Comparison of ENCODE assay signal across 1 cellular context in the genomic region with DNA sequence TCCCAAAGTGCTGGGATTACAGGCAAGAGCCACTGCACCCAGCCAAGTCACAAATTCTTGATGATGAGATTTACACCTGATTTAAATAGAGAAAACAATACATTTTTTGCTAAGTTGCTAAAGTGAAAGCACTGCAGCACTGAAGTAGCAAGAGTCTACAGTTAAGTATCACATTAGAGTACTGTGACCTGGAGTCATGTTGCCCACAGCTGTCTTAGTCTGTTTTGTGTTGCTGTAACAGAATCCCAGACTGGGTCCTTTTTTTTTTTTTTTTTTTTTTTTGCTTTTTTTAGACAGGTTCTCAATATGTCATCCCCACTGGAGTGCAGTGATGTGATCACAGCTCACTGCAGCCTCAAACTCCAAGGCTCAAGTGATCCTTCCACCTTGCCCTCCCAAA.
TF ChIP-seq lines count a peak whose summit lies in the region.

No MANE protein-coding gene starts in this region.

TF ChIP-seq in SK-N-SH treated with all-trans-retinoic acid at 6 μM for 48 hours, 23 proteins besides CTCF, POLR2A, EP300 and RAD21 (continued from another document):
- TF ChIP-seq, protein P1, sequence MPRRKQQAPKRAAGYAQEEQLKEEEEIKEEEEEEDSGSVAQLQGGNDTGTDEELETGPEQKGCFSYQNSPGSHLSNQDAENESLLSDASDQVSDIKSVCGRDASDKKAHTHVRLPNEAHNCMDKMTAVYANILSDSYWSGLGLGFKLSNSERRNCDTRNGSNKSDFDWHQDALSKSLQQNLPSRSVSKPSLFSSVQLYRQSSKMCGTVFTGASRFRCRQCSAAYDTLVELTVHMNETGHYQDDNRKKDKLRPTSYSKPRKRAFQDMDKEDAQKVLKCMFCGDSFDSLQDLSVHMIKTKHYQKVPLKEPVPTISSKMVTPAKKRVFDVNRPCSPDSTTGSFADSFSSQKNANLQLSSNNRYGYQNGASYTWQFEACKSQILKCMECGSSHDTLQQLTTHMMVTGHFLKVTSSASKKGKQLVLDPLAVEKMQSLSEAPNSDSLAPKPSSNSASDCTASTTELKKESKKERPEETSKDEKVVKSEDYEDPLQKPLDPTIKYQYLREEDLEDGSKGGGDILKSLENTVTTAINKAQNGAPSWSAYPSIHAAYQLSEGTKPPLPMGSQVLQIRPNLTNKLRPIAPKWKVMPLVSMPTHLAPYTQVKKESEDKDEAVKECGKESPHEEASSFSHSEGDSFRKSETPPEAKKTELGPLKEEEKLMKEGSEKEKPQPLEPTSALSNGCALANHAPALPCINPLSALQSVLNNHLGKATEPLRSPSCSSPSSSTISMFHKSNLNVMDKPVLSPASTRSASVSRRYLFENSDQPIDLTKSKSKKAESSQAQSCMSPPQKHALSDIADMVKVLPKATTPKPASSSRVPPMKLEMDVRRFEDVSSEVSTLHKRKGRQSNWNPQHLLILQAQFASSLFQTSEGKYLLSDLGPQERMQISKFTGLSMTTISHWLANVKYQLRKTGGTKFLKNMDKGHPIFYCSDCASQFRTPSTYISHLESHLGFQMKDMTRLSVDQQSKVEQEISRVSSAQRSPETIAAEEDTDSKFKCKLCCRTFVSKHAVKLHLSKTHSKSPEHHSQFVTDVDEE (CRISPR knock-in tag; IDR thresholded peaks at IDR 0.05): no peak
- TF ChIP-seq ZNF8 (CRISPR knock-in tag; IDR thresholded peaks at IDR 0.05): no peak
